Comparison of ENCODE assay signal across 12 cellular contexts in the genomic region with DNA sequence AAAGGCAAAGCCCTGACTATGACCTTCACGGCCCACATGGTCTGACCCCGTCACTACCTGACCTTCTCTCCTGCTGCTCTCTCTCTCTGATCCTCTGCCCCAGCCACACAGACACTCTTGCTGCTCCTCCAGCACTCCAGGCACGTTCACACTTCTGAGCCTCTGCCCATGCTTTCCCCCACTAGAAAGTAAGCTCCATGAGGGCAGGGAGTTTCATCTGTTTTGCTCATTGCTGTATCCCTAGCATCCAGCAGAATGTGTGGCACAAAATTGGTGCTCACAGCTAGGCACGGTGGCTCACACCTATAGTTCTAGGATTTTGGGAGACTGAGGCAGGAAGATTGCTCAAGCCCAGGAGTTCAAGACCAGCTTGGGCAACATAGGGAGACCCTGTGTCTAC. TPM values are rescaled to one million over a fixed set of nuclear protein-coding genes. Genes with fewer than 3 reads are reported as not detected.
A peak's percentile ranks its signal among the peaks of the same experiment; 100 is the strongest.
DNase-seq lines count a peak whose midpoint lies in the region; ATAC-seq and TF ChIP-seq lines count a peak whose summit lies in the region.
"Had no signal": no experiment of that assay in that cellular context is flagged by ENCODE, and none has a peak within 500 bp of the region (broad histone marks: within the 10 kb centered on the region; RNA-seq: fewer than 3 reads in every experiment).

No MANE protein-coding gene starts in this region.

- H3K4me3 Mint-ChIP-seq in Caco-2 (ENCODE audit: unreplicated experiment): no peak overlapping the region
- H3K4me3 Mint-ChIP-seq in osteocyte (ENCODE audit: unreplicated experiment): no peak overlapping the region
- H3K4me3 Mint-ChIP-seq: CD4-positive, alpha-beta T cell; H9 had no signal

- peak overlapping the region; percentile 61 for H3K4ac ChIP-seq in IMR-90 (ENCODE audit: low read depth, low read length)

- peak overlapping the region; percentile 98 for H2AK5ac ChIP-seq in IMR-90 (ENCODE audit: low read depth, low read length)

- no peak for TF ChIP-seq POLR2A in IMR-90 (IDR thresholded peaks at IDR 0.05; ENCODE audit: low read depth, low read length)

- H4K8ac ChIP-seq in IMR-90 (ENCODE audit: low read depth in 2 of 2, low read length in 2 of 2): peak overlapping the region; percentile 37 to 67; a peak in 3 of 4 replicates

- H3K4me3 ChIP-seq in Caco-2 (ENCODE audit: low read depth, low read length): no peak overlapping the region
- H3K4me3 ChIP-seq in IMR-90 (ENCODE audit: insufficient read depth, low read depth, low read length): no peak overlapping the region
- H3K4me3 ChIP-seq in hepatocyte: no peak overlapping the region
- H3K4me3 ChIP-seq: GM23248 had no signal

- H3K36me3 ChIP-seq in Caco-2 (ENCODE audit: control insufficient read depth, insufficient read depth, low read length): no peaks in the 10 kb centered on the region
- no peaks in the 10 kb centered on the region for H3K36me3 ChIP-seq in IMR-90 (ENCODE audit: control insufficient read depth, insufficient read depth, low read length)
- no peaks in the 10 kb centered on the region for H3K36me3 ChIP-seq in hepatocyte (replicated peaks; ENCODE audit: insufficient read depth, low read depth)

- H3K4me1 ChIP-seq in Caco-2 (peaks cover 17% of the 10 kb centered on the region), IMR-90 (ENCODE audit: control insufficient read depth, insufficient read depth, low read length) (peaks cover 17% of the 10 kb centered on the region), hepatocyte (ENCODE audit: insufficient read depth) (peaks cover 12% of the 10 kb centered on the region)

- peak overlapping the region; percentile 69; the same call in 2 of the 3 replicates for H2BK15ac ChIP-seq in IMR-90 (ENCODE audit: low read depth, low read length)

- peak overlapping the region; percentile 17 for H2AFZ ChIP-seq in IMR-90 (replicated peaks; ENCODE audit: low read length, poor library complexity)
- no peak overlapping the region for H2AFZ ChIP-seq in hepatocyte
- H2AFZ ChIP-seq: GM23248 had no signal

- H3K9me3 ChIP-seq in Caco-2 (no peaks in the 10 kb centered on the region), IMR-90 (ENCODE audit: control insufficient read depth, insufficient read depth, low read length) (no peaks in the 10 kb centered on the region), hepatocyte (ENCODE audit: low read depth) (no peaks in the 10 kb centered on the region)

- dilution Hi-C loops in IMR-90 (cut with HindIII; ENCODE audit: low sequenced_read_pairs, unreplicated experiment): no loop called here

- H2BK120ac ChIP-seq in IMR-90 (ENCODE audit: low read depth, low read length): peak overlapping the region; percentile 82

- H3K9me2 ChIP-seq in hepatocyte (replicated peaks; ENCODE audit: insufficient read depth): no peaks in the 10 kb centered on the region

- no peaks in the 10 kb centered on the region for H3K79me2 ChIP-seq in hepatocyte

- 75% methylated on average over 2 of the region's 4 CpGs; no CpG with 5 or more reads in 1 of the 2 experiments for WGBS in IMR-90 (ENCODE audit: extremely low coverage in 2 of 2, insufficient read length in 1 of 2), 2 experiments
- WGBS in hepatocyte (ENCODE audit: low lambda C conversion rate, missing lambda C conversion rate): 95% methylated on average over 4 of the region's 4 CpGs

- intact Hi-C loops in Caco-2 (cut with micrococcal nuclease; ENCODE audit: unreplicated experiment) (loop anchor here (5.0 kb wide), 1 partner anchor 105 kb away; no protein-coding TSS in a partner anchor), IMR-90 (cut with micrococcal nuclease) (no loop called here)

- TF ChIP-seq CTCF in Caco-2 (IDR thresholded peaks at IDR 0.05; ENCODE audit: insufficient read depth in 1 of 2, low read depth in 1 of 2, low read length in 1 of 2, severe bottlenecking in 1 of 2, unreplicated experiment in 1 of 2): no peak
- no peak for TF ChIP-seq CTCF in IMR-90 (conservative IDR thresholded peaks at IDR 0.05; ENCODE audit: low read depth, low read length)
- no peak for TF ChIP-seq CTCF in hepatocyte (IDR thresholded peaks at IDR 0.05; ENCODE audit: poor library complexity)
- no peak for TF ChIP-seq CTCF in osteocyte (IDR thresholded peaks at IDR 0.05)

- peak overlapping the region; percentile 62 for H3K27ac Mint-ChIP-seq in Caco-2 (ENCODE audit: unreplicated experiment)
- H3K27ac Mint-ChIP-seq in osteocyte (ENCODE audit: unreplicated experiment): no peak overlapping the region
- H3K27ac Mint-ChIP-seq: CD4-positive, alpha-beta T cell; H9 had no signal

- peak overlapping the region; percentile 81 for H3K14ac ChIP-seq in IMR-90 (replicated peaks; ENCODE audit: low read depth, low read length)

- no peaks in the 10 kb centered on the region for H3K27me3 ChIP-seq in Caco-2 (replicated peaks; ENCODE audit: control insufficient read depth, insufficient read depth, low read length)
- no peaks in the 10 kb centered on the region for H3K27me3 ChIP-seq in IMR-90 (ENCODE audit: control insufficient read depth, insufficient read depth, low read length)
- no peaks in the 10 kb centered on the region for H3K27me3 ChIP-seq in hepatocyte

- H3K27ac ChIP-seq in IMR-90 (ENCODE audit: insufficient read depth, low read length): peak overlapping the region; percentile 9; the same call in 1 of the 2 replicates
- peak overlapping the region; percentile 57 for H3K27ac ChIP-seq in hepatocyte
- H3K27ac ChIP-seq: C4-2B, GM23248 had no signal

- BruUV-seq in Caco-2 (replicated peaks; lab: Mats Ljungman, UMichigan) (no TSS peak), IMR-90 (replicated peaks; lab: Mats Ljungman, UMichigan) (no TSS peak)

- H4K20me1 ChIP-seq in IMR-90 (ENCODE audit: insufficient read depth, low read length): no peaks in the 10 kb centered on the region
- H4K20me1 ChIP-seq in hepatocyte (ENCODE audit: insufficient read depth, poor library complexity, severe bottlenecking): no peaks in the 10 kb centered on the region

- 0 out of 2 replicates have a peak, but pooled peaks cover 10% of the 10 kb centered on the region for H3K9me1 ChIP-seq in IMR-90 (ENCODE audit: insufficient read depth, low read length)

- H3K36me3 Mint-ChIP-seq in Caco-2 (ENCODE audit: insufficient read depth, unreplicated experiment): peaks cover 6% of the 10 kb centered on the region
- no peaks in the 10 kb centered on the region for H3K36me3 Mint-ChIP-seq in osteocyte (ENCODE audit: unreplicated experiment)

- in situ Hi-C loops in IMR-90 (cut with MboI; ENCODE audit: low sequenced_read_pairs): no loop called here

- H4K5ac ChIP-seq in IMR-90 (ENCODE audit: low read depth, low read length): peak overlapping the region; percentile 15; the same call in 1 of the 2 replicates

- peak overlapping the region; percentile 20 for H2BK5ac ChIP-seq in IMR-90 (ENCODE audit: low read depth, low read length, poor library complexity, severe bottlenecking)

- H3K27me3 Mint-ChIP-seq in Caco-2 (ENCODE audit: insufficient read depth, unreplicated experiment) (no peaks in the 10 kb centered on the region), osteocyte (ENCODE audit: unreplicated experiment) (no peaks in the 10 kb centered on the region)

- H3K4me1 Mint-ChIP-seq in Caco-2 (ENCODE audit: low read depth, unreplicated experiment) (peaks cover 34% of the 10 kb centered on the region), osteocyte (ENCODE audit: unreplicated experiment) (peaks cover 27% of the 10 kb centered on the region)

- H2BK20ac ChIP-seq in IMR-90 (ENCODE audit: low read depth, low read length): peak overlapping the region; percentile 86

- H3K56ac ChIP-seq in IMR-90 (ENCODE audit: extremely low read depth, insufficient read depth, low read length): no peak overlapping the region

- peak overlapping the region; percentile 25; the same call in 1 of the 2 replicates for H3K23ac ChIP-seq in IMR-90 (ENCODE audit: low read depth, low read length)

- TF ChIP-seq RAD21 in IMR-90 (IDR thresholded peaks at IDR 0.05; ENCODE audit: low read length): no peak

- H3K18ac ChIP-seq in IMR-90 (ENCODE audit: low read depth, low read length): peak overlapping the region; percentile 62

- POLR2A ChIA-PET in Caco-2 (lab: Charles Lee) (no interaction called here), IMR-90 (lab: Charles Lee; ENCODE audit: unreplicated experiment) (no interaction called here)

- DNase-seq in Caco-2 (no peak), IMR-90 (no peak), hepatocyte (ENCODE audit: low spot score) (no peak), osteocyte (ENCODE audit: extremely low spot score, unreplicated experiment) (peak; percentile 38), H4 (ENCODE audit: low spot score) (no peak)
- no peak for DNase-seq in activated effector memory CD4-positive, alpha-beta T cell treated with Interleukin-2 at 50 U/mL for 16 hours
- DNase-seq: AML-193; CD4-positive, alpha-beta T cell; GM23248; H9 had no signal

- no peak overlapping the region for H3K4me2 ChIP-seq in IMR-90 (ENCODE audit: low read depth, low read length)
- H3K4me2 ChIP-seq in hepatocyte: no peak overlapping the region

- no peaks in the 10 kb centered on the region; a peak in 1 of 4 replicates for H3K79me1 ChIP-seq in IMR-90 (ENCODE audit: low read depth in 1 of 2, low read length in 2 of 2)

- no peak overlapping the region for H3K9ac ChIP-seq in IMR-90 (ENCODE audit: low read depth, low read length)
- H3K9ac ChIP-seq: GM23248 had no signal

- H2AK9ac ChIP-seq in IMR-90 (replicated peaks; ENCODE audit: low read depth, low read length, poor library complexity): no peak overlapping the region

- H3K9me3 Mint-ChIP-seq in Caco-2 (ENCODE audit: unreplicated experiment): peaks cover 9% of the 10 kb centered on the region
- H3K9me3 Mint-ChIP-seq in osteocyte (ENCODE audit: unreplicated experiment): no peaks in the 10 kb centered on the region
- H3K9me3 Mint-ChIP-seq: CD4-positive, alpha-beta T cell; H9 had no signal

- CTCF ChIA-PET in Caco-2 (lab: Charles Lee): no interaction called here
- CTCF ChIA-PET in IMR-90 (lab: Yijun Ruan, JAX): interaction anchor here (0.6 kb wide), 1 partner anchor 227 kb away, joined by 3 read pairs; no protein-coding TSS in a partner anchor

- ATAC-seq in IMR-90 (ENCODE audit: low read depth) (no peak), GM21717 (IDR thresholded peaks at IDR 0.05; ENCODE audit: unreplicated experiment) (no peak)

- peak overlapping the region; percentile 87 for H4K91ac ChIP-seq in IMR-90 (ENCODE audit: insufficient read depth, low read depth, low read length)

RNA-seq across cellular contexts. Expression of gene CALM2, which starts 31.3 kb away (rescaled TPM):
- total RNA-seq in Caco-2 (2022): 806 and 843 TPM in 2 replicates
- total RNA-seq in IMR-90 (2012; rRNA removed): 290 and 1,344 TPM in 2 replicates
- polyA plus RNA-seq in IMR-90 (2012; rRNA removed): 774 and 970 TPM in 2 replicates
- 56.0 and 99.9 TPM in 2 replicates for polyA plus RNA-seq in IMR-90 (2012; cell fraction: cytosol; rRNA removed)
- polyA plus RNA-seq in IMR-90 (2012; cell fraction: nucleus; rRNA removed; ENCODE audit: low replicate concordance): 20.2 and 214 TPM in 2 replicates
- total RNA-seq in hepatocyte: 705 and 910 TPM in 2 replicates
- polyA plus RNA-seq in hepatocyte: 1,204 and 1,284 TPM in 2 replicates
- 594 TPM in 2 replicates for total RNA-seq in osteocyte
- total RNA-seq in H4 (2014; rRNA removed; shearing (Covaris generic)): 1,142 and 1,215 TPM in 2 replicates

RNA-seq across cellular contexts. Expression of gene STPG4, which starts 52.5 kb away (rescaled TPM):
- total RNA-seq in Caco-2 (2022) (0.46 and 0.79 TPM in 2 replicates), IMR-90 (2012; rRNA removed) (0.18 and 0.28 TPM in 2 replicates), hepatocyte (0.72 TPM in 1 of 2 replicates, not detected in the other), osteocyte (0.37 and 0.56 TPM in 2 replicates)
- polyA plus RNA-seq in IMR-90 (2012; rRNA removed) (0.06 and 0.12 TPM in 2 replicates), hepatocyte (0.19 TPM in 1 of 2 replicates, not detected in the other)
- polyA plus RNA-seq in IMR-90 (2012; cell fraction: cytosol; rRNA removed): not detected in 2 replicates
- polyA plus RNA-seq in IMR-90 (2012; cell fraction: nucleus; rRNA removed; ENCODE audit: low replicate concordance): 0.18 and 0.49 TPM in 2 replicates
- total RNA-seq in H4 (2014; rRNA removed; shearing (Covaris generic)): not detected in 2 replicates
- total RNA-seq: CD4-positive, alpha-beta T cell; GM23248 had no signal
- polyA plus RNA-seq: GM23248 had no signal
